26 cellular contexts compared by ENCODE assay signal in the genomic region with DNA sequence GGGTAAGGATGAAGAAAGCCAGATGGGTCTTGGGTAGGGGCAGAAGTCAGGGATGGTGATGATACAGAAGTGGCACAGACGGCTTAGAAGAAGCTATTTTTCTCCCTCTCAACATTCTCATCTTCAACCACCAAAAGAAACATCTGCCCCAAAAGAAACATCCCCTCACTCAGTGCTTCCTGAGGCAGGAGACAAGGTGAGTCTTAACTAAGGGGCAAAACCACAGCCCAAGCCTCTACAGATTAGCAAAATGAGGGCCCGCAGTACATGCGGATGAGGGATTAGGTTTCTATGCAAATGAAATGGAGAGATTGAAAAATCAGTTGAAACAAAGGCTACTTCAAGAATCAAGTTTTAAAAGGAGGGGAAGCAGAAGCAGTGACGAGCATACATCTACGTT.
DNase-seq lines count a peak whose midpoint lies in the region; ATAC-seq, FAIRE-seq and TF ChIP-seq lines count a peak whose summit lies in the region.
"Had no signal": no experiment of that assay in that cellular context is flagged by ENCODE, and none has a peak within 500 bp of the region (broad histone marks: within the 10 kb centered on the region; RNA-seq: fewer than 3 reads in every experiment).

No MANE protein-coding gene starts in this region.

- H3K79me1 ChIP-seq in H9 (ENCODE audit: insufficient read depth, low read depth, low read length, poor library complexity, severe bottlenecking) (no peaks in the 10 kb centered on the region), H1 (ENCODE audit: low read depth, low read length) (no peaks in the 10 kb centered on the region)

- H2BK120ac ChIP-seq in H9 (ENCODE audit: low read depth, low read length, poor library complexity, severe bottlenecking) (no peak overlapping the region), H1 (replicated peaks; ENCODE audit: low read depth, low read length) (no peak overlapping the region)

- H3K23me2 ChIP-seq in H9 (ENCODE audit: insufficient read length, low read depth, low read length, poor library complexity, severe bottlenecking) (no peaks in the 10 kb centered on the region), H1 (ENCODE audit: low read depth, low read length) (no peaks in the 10 kb centered on the region)

- no peak overlapping the region for H4K91ac ChIP-seq in H9 (ENCODE audit: insufficient read length, low read depth, low read length)
- H4K91ac ChIP-seq in H1 (replicated peaks; ENCODE audit: insufficient read length, low read length) = no peak overlapping the region

- no peak for TF ChIP-seq EP300 in H1 (IDR thresholded peaks at IDR 0.05; ENCODE audit: borderline replicate concordance in 1 of 2, low read depth in 2 of 2, low read length in 2 of 2)

- whole genome bisulfite sequencing in H9 (ENCODE audit: extremely low coverage, insufficient read length, low lambda C conversion rate) = no CpG with 5 or more reads among the region's 5 CpGs
- WGBS in H1 (ENCODE audit: extremely low coverage in 1 of 2, insufficient coverage in 1 of 2, insufficient read length in 1 of 2, insufficient replicate concordance in 2 of 2, low coverage in 1 of 2, low lambda C conversion rate in 2 of 2, missing lambda C conversion rate in 1 of 2), 2 experiments = 81% methylated on average over 5 of the region's 5 CpGs; no CpG with 5 or more reads in 1 of the 2 experiments
- WGBS in right cardiac atrium = 85% methylated on average over 5 of the region's 5 CpGs

- TF ChIP-seq POLR2A in H1 (IDR thresholded peaks at IDR 0.05; ENCODE audit: control extremely low read depth in 1 of 2, low read depth in 2 of 2, low read length in 2 of 2) = no peak

- no peak for ATAC-seq in natural killer cell
- no peak for ATAC-seq in right cardiac atrium
- ATAC-seq: GM12878 had no signal

- H3K9me3 Mint-ChIP-seq in H9 = no peaks in the 10 kb centered on the region
- H3K9me3 Mint-ChIP-seq in natural killer cell = no peaks in the 10 kb centered on the region
- H3K9me3 Mint-ChIP-seq: CD8-positive, alpha-beta memory T cell had no signal

- H3K4me1 Mint-ChIP-seq in H9 = peaks cover 10 to 15% of the 10 kb centered on the region in 2 experiments
- H3K4me1 Mint-ChIP-seq in natural killer cell = no peaks in the 10 kb centered on the region
- H3K4me1 Mint-ChIP-seq: CD14-positive monocyte; CD4-positive, alpha-beta memory T cell; CD4-positive, CD25-positive, alpha-beta regulatory T cell; CD8-positive, alpha-beta memory T cell had no signal

- H3K56ac ChIP-seq in H9 (ENCODE audit: insufficient read length, low read depth, low read length) (no peak overlapping the region), H1 (replicated peaks; ENCODE audit: insufficient read length, low read depth, low read length) (no peak overlapping the region)

- no peaks in the 10 kb centered on the region; the same call in 1 of the 2 replicates for H3K4me1 ChIP-seq in H9 (ENCODE audit: insufficient read depth, low read length)
- peaks cover 0 to 3% (median 0%) of the 10 kb centered on the region in 4 experiments; a peak in 2 of 7 replicates for H3K4me1 ChIP-seq in H1 (replicated peaks in 1 of 4; ENCODE audit: control insufficient read depth in 3 of 4, insufficient read depth in 4 of 4, low read length in 3 of 4)
- H3K4me1 ChIP-seq in right cardiac atrium (ENCODE audit: control insufficient read depth, insufficient read depth, low read length) = no peaks in the 10 kb centered on the region
- H3K4me1 ChIP-seq: BE2C, BLaER1 had no signal

- no peak overlapping the region for H2BK15ac ChIP-seq in H9 (ENCODE audit: low read depth, low read length)
- no peak overlapping the region for H2BK15ac ChIP-seq in H1 (ENCODE audit: low read length)

- H3K23ac ChIP-seq in H9 (ENCODE audit: insufficient read length, low read depth, low read length) (no peak overlapping the region), H1 (ENCODE audit: insufficient read length) (no peak overlapping the region)

- H3K79me2 ChIP-seq in H9 (ENCODE audit: insufficient read depth, low read length) = no peaks in the 10 kb centered on the region
- H3K79me2 ChIP-seq in H1 (ENCODE audit: control insufficient read depth in 1 of 2, insufficient read depth in 2 of 2, low read length in 2 of 2) = no peaks in the 10 kb centered on the region

- intact Hi-C loops in natural killer cell (cut with micrococcal nuclease) = no loop called here
- intact Hi-C loops in right cardiac atrium (cut with DNase I) = no loop called here

- POLR2A ChIA-PET in H1 (lab: Charles Lee; ENCODE audit: partially characterized antibody) = no interaction called here

- H4K8ac ChIP-seq in H9 (replicated peaks; ENCODE audit: insufficient read length, low read depth, low read length) (no peak overlapping the region), H1 (ENCODE audit: extremely low read depth, insufficient read depth, low read length) (no peak overlapping the region)

- H2BK5ac ChIP-seq in H9 (ENCODE audit: insufficient read length, low read length) (no peak overlapping the region), H1 (ENCODE audit: low read depth, low read length) (no peak overlapping the region)

- TF ChIP-seq CTCF in H9 (conservative IDR thresholded peaks at IDR 0.05) (0 out of 3 replicates have a peak, but pooled peaks have one; percentile 2), H1 (IDR thresholded peaks at IDR 0.05; ENCODE audit: control extremely low read depth in 1 of 3, insufficient read depth in 1 of 3, low read depth in 1 of 3, low read length in 3 of 3) (no peak), natural killer cell (IDR thresholded peaks at IDR 0.05) (no peak)

- no peak overlapping the region for H3T11ph ChIP-seq in H9 (ENCODE audit: low read length)

- H3K4me2 ChIP-seq in H9 (ENCODE audit: insufficient read depth, insufficient read length, low read length) = no peak overlapping the region
- H3K4me2 ChIP-seq in H1 (ENCODE audit: insufficient read depth in 1 of 2, low read depth in 2 of 2, low read length in 2 of 2) = no peak overlapping the region
- H3K4me2 ChIP-seq: BLaER1 had no signal

- no peak overlapping the region for H2AK5ac ChIP-seq in H9 (ENCODE audit: insufficient read length, low read length)
- no peak overlapping the region for H2AK5ac ChIP-seq in H1 (ENCODE audit: low read depth, low read length)

- FAIRE-seq in H1 (lab: Jason Lieb, UNC) = no peak
- FAIRE-seq: A204.1, GM12878, GM12892, GM18507 had no signal

- H3K18ac ChIP-seq in H9 (ENCODE audit: insufficient read length, low read depth, low read length) (no peak overlapping the region), H1 (ENCODE audit: extremely low read depth, low read length) (no peak overlapping the region)

- H2BK20ac ChIP-seq in H9 (ENCODE audit: low read depth, low read length, poor library complexity, severe bottlenecking) = no peak overlapping the region
- H2BK20ac ChIP-seq in H1 (ENCODE audit: low read length) = no peak overlapping the region

- H3K9me3 ChIP-seq in H9 (ENCODE audit: control insufficient read depth, low read depth, low read length) (no peaks in the 10 kb centered on the region), H1 (ENCODE audit: insufficient read depth in 2 of 2, low read depth in 1 of 2, low read length in 1 of 2) (no peaks in the 10 kb centered on the region), right cardiac atrium (ENCODE audit: control insufficient read depth, low read length) (no peaks in the 10 kb centered on the region)
- H3K9me3 ChIP-seq: BE2C, BLaER1 had no signal

- H4K5ac ChIP-seq in H9 (ENCODE audit: insufficient read length, low read depth, low read length) = no peak overlapping the region
- no peak overlapping the region for H4K5ac ChIP-seq in H1 (ENCODE audit: insufficient read length, low read depth, low read length)

- no peaks in the 10 kb centered on the region for H3K27me3 ChIP-seq in H9 (ENCODE audit: insufficient read depth, low read length)
- H3K27me3 ChIP-seq in H1 (replicated peaks in 1 of 4; ENCODE audit: control insufficient read depth in 3 of 4, extremely low read depth in 1 of 4, insufficient read depth in 3 of 4, low read length in 3 of 4) = no peaks in the 10 kb centered on the region
- no peaks in the 10 kb centered on the region for H3K27me3 ChIP-seq in right cardiac atrium (ENCODE audit: control insufficient read depth, insufficient read depth)
- H3K27me3 ChIP-seq: BE2C, BLaER1 had no signal

- H3K14ac ChIP-seq in H9 (ENCODE audit: insufficient read depth, low read length) (no peak overlapping the region), H1 (ENCODE audit: insufficient read length) (no peak overlapping the region)

- H3K36me3 ChIP-seq in H1 (ENCODE audit: control insufficient read depth in 2 of 4, insufficient read depth in 4 of 4, low read length in 3 of 4) = no peaks in the 10 kb centered on the region
- H3K36me3 ChIP-seq: BE2C, BLaER1 had no signal

- H3K27me3 Mint-ChIP-seq in H9 (ENCODE audit: low read depth) (no peaks in the 10 kb centered on the region; the same call in none of the 2 replicates), natural killer cell (ENCODE audit: low read depth in 2 of 2) (peaks cover 0 to 7% of the 10 kb centered on the region in 2 donors)

- H3K4me3 ChIP-seq in H1 (ENCODE audit: extremely low read depth in 1 of 4, insufficient read depth in 2 of 4, low read depth in 3 of 4, low read length in 4 of 4) (no peak overlapping the region), right cardiac atrium (ENCODE audit: low read length) (no peak overlapping the region)
- H3K4me3 ChIP-seq: BLaER1, GM12878 had no signal

- no peak overlapping the region for H3K27ac Mint-ChIP-seq in H9
- H3K27ac Mint-ChIP-seq in natural killer cell = no peak overlapping the region
- H3K27ac Mint-ChIP-seq: CD4-positive, alpha-beta memory T cell; CD4-positive, CD25-positive, alpha-beta regulatory T cell; CD8-positive, alpha-beta memory T cell had no signal

- CTCF ChIA-PET in H1 (lab: Charles Lee; ENCODE audit: partially characterized antibody) = interaction anchor here (0.6 to 1.5 kb wide), 6 partner anchors 9 to 173 kb away, joined by 3 to 7 read pairs (median 3); no protein-coding TSS in a partner anchor

- DNase-seq in H9 (no peak), H1 (ENCODE audit: low read depth in 1 of 2, low spot score in 2 of 2) (no peak), natural killer cell (no peak), caudate nucleus (lab: John Stamatoyannopoulos, UW) (no peak), right cardiac atrium (no peak)
- DNase-seq: 8988T; ACHN; BE2C; C1 segment of cervical spinal cord; CD4-positive, alpha-beta memory T cell; CD4-positive, CD25-positive, alpha-beta regulatory T cell; CD8-positive, alpha-beta memory T cell; COR-L47; DMS 273 treated with DMSO at 0.1 percent for 48 hours; DMS153; DMS53; DMS79; DND-41; EL; GDM1 had no signal

- no peak for TF ChIP-seq RAD21 in H1 (IDR thresholded peaks at IDR 0.05 in 1 of 2, conservative IDR thresholded peaks at IDR 0.05 in 1 of 2; ENCODE audit: low read depth in 2 of 2, low read length in 2 of 2)

- H3K36me3 Mint-ChIP-seq in H9 (ENCODE audit: insufficient read depth in 1 of 3, low read depth in 3 of 3) = no peaks in the 10 kb centered on the region
- H3K36me3 Mint-ChIP-seq in natural killer cell = no peaks in the 10 kb centered on the region
- H3K36me3 Mint-ChIP-seq: CD14-positive monocyte; CD4-positive, CD25-positive, alpha-beta regulatory T cell; CD8-positive, alpha-beta memory T cell had no signal

- H2AFZ ChIP-seq in H9 (ENCODE audit: low read length) = no peak overlapping the region
- H2AFZ ChIP-seq in H1 (ENCODE audit: low read length) = peak overlapping the region; percentile 54; the same call in 1 of the 2 replicates

- H3K9ac ChIP-seq in H9 (ENCODE audit: extremely low read depth, insufficient read length, low read length) (no peak overlapping the region), H1 (replicated peaks in 1 of 4; ENCODE audit: extremely low read depth in 1 of 4, low read depth in 3 of 4, low read length in 3 of 4) (no peak overlapping the region)
- H3K9ac ChIP-seq: BLaER1 had no signal

- H2BK12ac ChIP-seq in H9 (ENCODE audit: insufficient read length, low read depth, low read length) (no peak overlapping the region), H1 (ENCODE audit: low read depth, low read length) (no peak overlapping the region)

- H4K20me1 ChIP-seq in H9 (ENCODE audit: control insufficient read depth, insufficient read depth, insufficient read length) (no peaks in the 10 kb centered on the region), H1 (replicated peaks in 1 of 2; ENCODE audit: control insufficient read depth in 1 of 2, insufficient read depth in 2 of 2, low read length in 2 of 2) (no peaks in the 10 kb centered on the region)
- H4K20me1 ChIP-seq: BLaER1 had no signal

- H3K4ac ChIP-seq in H9 (ENCODE audit: low read depth, low read length) (no peak overlapping the region), H1 (replicated peaks; ENCODE audit: insufficient read length, low read depth, low read length) (no peak overlapping the region)

- H3K4me3 Mint-ChIP-seq in H9 (no peak overlapping the region), natural killer cell (no peak overlapping the region)
- H3K4me3 Mint-ChIP-seq: CD14-positive monocyte; CD4-positive, alpha-beta memory T cell; CD8-positive, alpha-beta memory T cell had no signal

- no peak overlapping the region for H3K27ac ChIP-seq in H9 (ENCODE audit: insufficient read length, low read depth, low read length)
- no peak overlapping the region for H3K27ac ChIP-seq in H1 (ENCODE audit: low read depth, low read length)
- no peak overlapping the region for H3K27ac ChIP-seq in caudate nucleus (ENCODE audit: low read depth, low read length)
- no peak overlapping the region for H3K27ac ChIP-seq in right cardiac atrium (ENCODE audit: low read length)
- H3K27ac ChIP-seq: BLaER1 had no signal
